In genomic region chr17:66542183-66542966, GRCh38 we compare ENCODE assay signal across 8 cellular contexts.
DNase-seq lines count a peak whose midpoint lies in the region; ATAC-seq and TF ChIP-seq lines count a peak whose summit lies in the region.

No MANE protein-coding gene starts in this region.

- H3K27me3 Mint-ChIP-seq in CD4-positive, alpha-beta T cell = no peaks in the 10 kb centered on the region
- no peaks in the 10 kb centered on the region for H3K27me3 Mint-ChIP-seq in activated CD8-positive, alpha-beta T cell treated with anti-CD3 and anti-CD28 coated beads for 36 hours

- H3K4me3 Mint-ChIP-seq in CD4-positive, alpha-beta T cell = peak overlapping the region; percentile 8
- peak overlapping the region; percentile 26 for H3K4me3 Mint-ChIP-seq in activated CD8-positive, alpha-beta T cell treated with anti-CD3 and anti-CD28 coated beads for 36 hours

- no peak for TF ChIP-seq CTCF in CD4-positive, alpha-beta T cell (IDR thresholded peaks at IDR 0.05)
- no peak for TF ChIP-seq CTCF in activated CD8-positive, alpha-beta T cell treated with anti-CD3 and anti-CD28 coated beads for 36 hours (IDR thresholded peaks at IDR 0.05)

- POLR2A ChIA-PET in CD4-positive, alpha-beta T cell (lab: Charles Lee) = no interaction called here
- POLR2A ChIA-PET in activated CD8-positive, alpha-beta T cell treated with anti-CD3 and anti-CD28 coated beads for 36 hours (lab: Charles Lee) = interaction anchor here (0.7 to 1.0 kb wide), 3 partner anchors 21 to 348 kb away, joined by 3 to 4 read pairs (median 3); no protein-coding TSS in a partner anchor

- H3K27me3 ChIP-seq in CD4-positive, alpha-beta T cell (ENCODE audit: control insufficient read depth, insufficient read depth, low read length) = no peaks in the 10 kb centered on the region
- H3K27me3 ChIP-seq in muscle layer of duodenum (ENCODE audit: low read depth, low read length) = no peaks in the 10 kb centered on the region

- H3K9me3 ChIP-seq in CD4-positive, alpha-beta T cell (ENCODE audit: control insufficient read depth, low read length) = no peaks in the 10 kb centered on the region
- peaks cover 0 to 3% of the 10 kb centered on the region in 2 donors for H3K9me3 ChIP-seq in muscle layer of duodenum (ENCODE audit: control insufficient read depth in 1 of 2, low read length in 2 of 2)

- H3K4me1 ChIP-seq in muscle layer of duodenum (ENCODE audit: control insufficient read depth in 1 of 2, insufficient read depth in 2 of 2, low read length in 2 of 2) = peaks cover 0 to 23% of the 10 kb centered on the region in 2 donors

- peaks cover 30% of the 10 kb centered on the region for H3K36me3 Mint-ChIP-seq in CD4-positive, alpha-beta T cell (ENCODE audit: low read depth)
- H3K36me3 Mint-ChIP-seq in activated CD8-positive, alpha-beta T cell treated with anti-CD3 and anti-CD28 coated beads for 36 hours (ENCODE audit: low read depth) = peaks cover 22% of the 10 kb centered on the region

- H3K9me3 Mint-ChIP-seq in CD4-positive, alpha-beta T cell = no peaks in the 10 kb centered on the region
- H3K9me3 Mint-ChIP-seq in activated CD8-positive, alpha-beta T cell treated with anti-CD3 and anti-CD28 coated beads for 36 hours = peaks cover 15% of the 10 kb centered on the region

- no peak for DNase-seq in CD4-positive, alpha-beta T cell
- peak; percentile 38 for DNase-seq in GM19240 (ENCODE audit: insufficient read length, low spot score)
- peak; percentile 53 for DNase-seq in activated CD8-positive, alpha-beta T cell treated with anti-CD3 and anti-CD28 coated beads for 36 hours
- no peak for DNase-seq in DMS79 (lab: John Stamatoyannopoulos, UW)
- no peak for DNase-seq in hepatic stellate cell (ENCODE audit: low spot score)
- no peak for DNase-seq in NCI-H1417 (lab: John Stamatoyannopoulos, UW)

- H3K27ac ChIP-seq in CD4-positive, alpha-beta T cell (ENCODE audit: low read depth, low read length) = no peak overlapping the region
- peak overlapping the region; percentile 32 for H3K27ac ChIP-seq in muscle layer of duodenum (ENCODE audit: low read length)

- H3K36me3 ChIP-seq in muscle layer of duodenum (ENCODE audit: control insufficient read depth in 1 of 2, insufficient read depth in 2 of 2, low read length in 2 of 2) = no peaks in the 10 kb centered on the region

- H3K4me1 Mint-ChIP-seq in CD4-positive, alpha-beta T cell (ENCODE audit: low read depth) = peaks cover 82% of the 10 kb centered on the region
- peaks cover 78% of the 10 kb centered on the region for H3K4me1 Mint-ChIP-seq in activated CD8-positive, alpha-beta T cell treated with anti-CD3 and anti-CD28 coated beads for 36 hours (ENCODE audit: low read depth)

- H3K4me3 ChIP-seq in muscle layer of duodenum (ENCODE audit: low read depth in 1 of 2, low read length in 2 of 2) = no peak overlapping the region

- intact Hi-C loops in CD4-positive, alpha-beta T cell (cut with DNase I, micrococcal nuclease) = no loop called here
- intact Hi-C loops in activated CD8-positive, alpha-beta T cell treated with anti-CD3 and anti-CD28 coated beads for 36 hours (cut with micrococcal nuclease) = loop anchor here (10.0 kb wide), 1 partner anchor 238 kb away; the partner anchor contains the start of gene PRKCA

- peak; percentile 34 for ATAC-seq in CD4-positive, alpha-beta T cell (ENCODE audit: poor library complexity)
- ATAC-seq in HG03139 (IDR thresholded peaks at IDR 0.05; ENCODE audit: unreplicated experiment) = peak; percentile 95
- ATAC-seq in activated CD8-positive, alpha-beta T cell treated with anti-CD3 and anti-CD28 coated beads for 36 hours = peak; percentile 80

- H3K27ac Mint-ChIP-seq in CD4-positive, alpha-beta T cell = peak overlapping the region; percentile 2
- H3K27ac Mint-ChIP-seq in activated CD8-positive, alpha-beta T cell treated with anti-CD3 and anti-CD28 coated beads for 36 hours = peak overlapping the region; percentile 84

- CTCF ChIA-PET in CD4-positive, alpha-beta T cell (lab: Charles Lee) = interaction anchor here (1.0 kb wide), 1 partner anchor 24 kb away, joined by 3 read pairs; no protein-coding TSS in a partner anchor
- CTCF ChIA-PET in activated CD8-positive, alpha-beta T cell treated with anti-CD3 and anti-CD28 coated beads for 36 hours (lab: Charles Lee) = interaction anchor here (1.2 kb wide), 1 partner anchor 12 kb away, joined by 3 read pairs; no protein-coding TSS in a partner anchor

Comparison
In these comparisons a context has a peak if more than half of its experiments do, and no peak if none do; other contexts are left out.
1. ATAC-seq: peak in every context shown above with its lines; median percentile 95 in HG03139; 80 in activated CD8-positive, alpha-beta T cell treated with anti-CD3 and anti-CD28 coated beads for 36 hours; 34 in CD4-positive, alpha-beta T cell.
2. DNase-seq: peak in GM19240 (single experiment) and activated CD8-positive, alpha-beta T cell treated with anti-CD3 and anti-CD28 coated beads for 36 hours (single experiment); none in CD4-positive, alpha-beta T cell (0 of 10), DMS79 (single experiment), hepatic stellate cell (single experiment) and NCI-H1417 (0 of 3).